19 cellular contexts compared by ENCODE assay signal in genomic region chrX:97517763-97518162, GRCh38.
"Had no signal": no experiment of that assay in that cellular context is flagged by ENCODE, and none has a peak within 500 bp of the region (broad histone marks: within the 10 kb centered on the region; RNA-seq: fewer than 3 reads in every experiment).

No MANE protein-coding gene starts in this region.

- H3K27ac ChIP-seq: SJSA1, SK-N-MC had no signal

- H3K9me3 ChIP-seq: MG63, SJSA1 had no signal

- DNase-seq: KBM-7, MG63, NCI-H1092 treated with DMSO at 0.1 percent for 48 hours, NCI-H1436, NCI-H187, NCI-H2029, NCI-H2081 treated with DMSO at 0.1 percent for 48 hours, NCI-H2171, NCI-H226, NCI-H446, NCI-H510A, NCI-H524 treated with DMSO at 0.1 percent for 48 hours, NCI-H69, NCI-H774, Right ventricle myocardium superior, SIG-M5 had no signal

- H3K27me3 ChIP-seq: MG63, SJSA1 had no signal

- ATAC-seq: Panc1 had no signal

- H3K4me1 ChIP-seq: SJSA1 had no signal

- H3K36me3 ChIP-seq: MG63, SJSA1 had no signal

- H3K4me3 ChIP-seq: MG63, SJSA1, SK-N-MC had no signal
